ENCODE assay signal across 8 cellular contexts in the genomic region with DNA sequence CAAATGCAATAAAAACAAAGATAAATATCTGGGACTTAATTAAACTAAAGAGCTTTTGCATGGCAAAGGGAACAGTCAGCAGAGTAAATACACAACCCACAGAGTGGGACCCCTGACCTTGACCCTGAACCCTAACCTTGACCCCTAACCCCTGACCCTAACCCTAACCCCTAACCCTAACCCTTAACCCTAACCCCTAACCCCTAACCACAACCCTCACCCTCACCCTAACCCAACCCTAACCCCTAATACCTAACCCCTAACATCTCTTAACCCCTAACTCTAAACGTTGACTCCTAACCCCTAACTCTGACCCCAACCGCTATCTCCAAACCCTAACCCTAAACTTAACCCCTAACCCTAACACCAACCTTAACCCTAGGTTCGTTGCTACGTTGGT.
DNase-seq lines count a peak whose midpoint lies in the region; ATAC-seq, FAIRE-seq and TF ChIP-seq lines count a peak whose summit lies in the region.
"Not testable (repeated sequence)": the region's sequence is repeated elsewhere in the genome, so short reads cannot be mapped to it uniquely, and the experiment has no call there.

No MANE protein-coding gene starts in this region.

- DNase-seq in H9; PC-3; astrocyte (ENCODE audit: low read depth); mammary epithelial cell; glutamatergic neuron; neural crest cell (ENCODE audit: low read depth, low spot score); type B pancreatic cell (ENCODE audit: extremely low spot score, unreplicated experiment): not testable (repeated sequence)

- not testable (repeated sequence) for H3K4me1 ChIP-seq in H9 (ENCODE audit: insufficient read depth, low read length); PC-3 (ENCODE audit: insufficient read depth, low read length); astrocyte (ENCODE audit: insufficient read depth, low read length); mammary epithelial cell (ENCODE audit: insufficient read depth, low read length); liver (ENCODE audit: control insufficient read depth in 4 of 4, insufficient read depth in 4 of 4, low read length in 3 of 4)

- H3K79me2 ChIP-seq in H9 (ENCODE audit: insufficient read depth, low read length); PC-3 (ENCODE audit: low read length); astrocyte (ENCODE audit: insufficient read depth, low read length); mammary epithelial cell (ENCODE audit: insufficient read depth, low read length): not testable (repeated sequence)

- not testable (repeated sequence) for H2BK12ac ChIP-seq in H9 (ENCODE audit: insufficient read length, low read depth, low read length)

- not testable (repeated sequence) for BruUV-seq in PC-3 (replicated peaks; lab: Mats Ljungman, UMichigan); mammary epithelial cell (replicated peaks; lab: Mats Ljungman, UMichigan)

- not testable (repeated sequence) for H3K56ac ChIP-seq in H9 (ENCODE audit: insufficient read length, low read depth, low read length)

- ATAC-seq in PC-3, result not testable (repeated sequence)

- POLR2A ChIA-PET in PC-3 (lab: Charles Lee; ENCODE audit: unreplicated experiment), result not testable (repeated sequence)

- H3K27ac ChIP-seq in H9 (ENCODE audit: insufficient read length, low read depth, low read length); PC-3 (ENCODE audit: low read length); astrocyte (ENCODE audit: low read depth, low read length); mammary epithelial cell (ENCODE audit: insufficient read depth, low read depth, low read length); liver (ENCODE audit: low read depth in 1 of 2, low read length in 2 of 2): not testable (repeated sequence)

- not testable (repeated sequence) for H2AFZ ChIP-seq in H9 (ENCODE audit: low read length); PC-3 (ENCODE audit: low read length); astrocyte (ENCODE audit: low read depth, low read length)
- peak overlapping the region; percentile 88 for H2AFZ ChIP-seq in mammary epithelial cell (ENCODE audit: low read depth, low read length)

- H3K4me3 Mint-ChIP-seq in H9 (peak overlapping the region; percentile 62 to 75; a peak in 2 of 5 replicates), glutamatergic neuron (ENCODE audit: unreplicated experiment) (peak overlapping the region; percentile 65), neural crest cell (peak overlapping the region; percentile 82), type B pancreatic cell (peak overlapping the region; percentile 84)
- not testable (repeated sequence) for H3K4me3 Mint-ChIP-seq in astrocyte (ENCODE audit: unreplicated experiment)

- not testable (repeated sequence) for TF ChIP-seq CTCF in H9 (conservative IDR thresholded peaks at IDR 0.05); PC-3 (conservative IDR thresholded peaks at IDR 0.05; ENCODE audit: low read depth, low read length); astrocyte (IDR thresholded peaks at IDR 0.05; ENCODE audit: insufficient read depth, low read depth, low read length); mammary epithelial cell (conservative IDR thresholded peaks at IDR 0.05 in 1 of 2, IDR thresholded peaks at IDR 0.05 in 1 of 2; ENCODE audit: extremely low read depth in 1 of 2, insufficient read depth in 1 of 2, low read depth in 1 of 2, low read length in 2 of 2); glutamatergic neuron (IDR thresholded peaks at IDR 0.05; ENCODE audit: partially characterized antibody, unreplicated experiment); liver (IDR thresholded peaks at IDR 0.05; ENCODE audit: low read depth, low read length, missing input control); neural crest cell (conservative IDR thresholded peaks at IDR 0.05); type B pancreatic cell (conservative IDR thresholded peaks at IDR 0.05)

- peak overlapping the region; percentile 67 for H3K4me3 ChIP-seq in PC-3 (ENCODE audit: low read length)
- not testable (repeated sequence) for H3K4me3 ChIP-seq in astrocyte (ENCODE audit: insufficient read depth, low read depth, low read length); mammary epithelial cell (replicated peaks in 1 of 3; ENCODE audit: insufficient read depth in 1 of 3, low read depth in 2 of 3, low read length in 3 of 3); liver (ENCODE audit: low read depth in 1 of 3, low read length in 3 of 3)

- FAIRE-seq in astrocyte (lab: Jason Lieb, UNC), result not testable (repeated sequence)

- H4K20me1 ChIP-seq in H9 (ENCODE audit: control insufficient read depth, insufficient read depth, insufficient read length); PC-3 (ENCODE audit: low read length); astrocyte (ENCODE audit: insufficient read depth, low read length); mammary epithelial cell (ENCODE audit: insufficient read depth, low read length): not testable (repeated sequence)

- not testable (repeated sequence) for H3K27me3 ChIP-seq in H9 (ENCODE audit: insufficient read depth, low read length); PC-3 (ENCODE audit: low read length); astrocyte (ENCODE audit: insufficient read depth, low read length); mammary epithelial cell (ENCODE audit: insufficient read depth, low read length); liver (ENCODE audit: control insufficient read depth in 4 of 4, insufficient read depth in 4 of 4, low read length in 3 of 4)

- not testable (repeated sequence) for H3K9me3 ChIP-seq in H9 (ENCODE audit: control insufficient read depth, low read depth, low read length); PC-3 (ENCODE audit: low read length); astrocyte (ENCODE audit: insufficient read depth, low read depth, low read length); mammary epithelial cell (replicated peaks; ENCODE audit: insufficient read depth, low read length); liver (ENCODE audit: control insufficient read depth in 4 of 4, low read length in 3 of 4)

- H3K9ac ChIP-seq in H9 (ENCODE audit: extremely low read depth, insufficient read length, low read length); PC-3 (ENCODE audit: low read length); astrocyte (ENCODE audit: low read length); mammary epithelial cell (ENCODE audit: insufficient read depth, low read length); liver (ENCODE audit: low read depth in 1 of 2, low read length in 2 of 2): not testable (repeated sequence)

- H3K23me2 ChIP-seq in H9 (ENCODE audit: insufficient read length, low read depth, low read length, poor library complexity, severe bottlenecking), result not testable (repeated sequence)

- not testable (repeated sequence) for H4K91ac ChIP-seq in H9 (ENCODE audit: insufficient read length, low read depth, low read length)

- H3K36me3 Mint-ChIP-seq in H9 (ENCODE audit: insufficient read depth in 1 of 3, low read depth in 3 of 3); astrocyte (ENCODE audit: low read depth, unreplicated experiment); glutamatergic neuron (ENCODE audit: unreplicated experiment); neural crest cell (ENCODE audit: low read depth); type B pancreatic cell: not testable (repeated sequence)

- H3F3A ChIP-seq in PC-3 (ENCODE audit: low read length, unreplicated experiment), result not testable (repeated sequence)

- H2BK120ac ChIP-seq in H9 (ENCODE audit: low read depth, low read length, poor library complexity, severe bottlenecking), result not testable (repeated sequence)

- not testable (repeated sequence) for H2BK5ac ChIP-seq in H9 (ENCODE audit: insufficient read length, low read length)

- not testable (repeated sequence) for H2BK20ac ChIP-seq in H9 (ENCODE audit: low read depth, low read length, poor library complexity, severe bottlenecking)

- not testable (repeated sequence) for H3K9me2 ChIP-seq in PC-3 (replicated peaks; ENCODE audit: low read length)

- not testable (repeated sequence) for H3K79me1 ChIP-seq in H9 (ENCODE audit: insufficient read depth, low read depth, low read length, poor library complexity, severe bottlenecking)

- H3K36me3 ChIP-seq in PC-3 (ENCODE audit: low read depth, low read length); astrocyte (ENCODE audit: insufficient read depth, low read length); mammary epithelial cell (ENCODE audit: insufficient read depth, low read length); liver (ENCODE audit: control insufficient read depth in 4 of 4, insufficient read depth in 3 of 4, low read depth in 1 of 4, low read length in 3 of 4): not testable (repeated sequence)

- H2BK15ac ChIP-seq in H9 (ENCODE audit: low read depth, low read length), result not testable (repeated sequence)

- not testable (repeated sequence) for H3K4me1 Mint-ChIP-seq in H9; astrocyte (ENCODE audit: low read depth, unreplicated experiment); glutamatergic neuron (ENCODE audit: low read depth, unreplicated experiment); type B pancreatic cell (ENCODE audit: unreplicated experiment)
- peaks cover 14% of the 10 kb centered on the region for H3K4me1 Mint-ChIP-seq in neural crest cell

- H3K18ac ChIP-seq in H9 (ENCODE audit: insufficient read length, low read depth, low read length), result not testable (repeated sequence)

- H3K23ac ChIP-seq in H9 (ENCODE audit: insufficient read length, low read depth, low read length), result not testable (repeated sequence)

- WGBS in H9 (ENCODE audit: extremely low coverage, insufficient read length, low lambda C conversion rate), result 100% methylated on average over 2 of the region's 4 CpGs
- WGBS in mammary epithelial cell (ENCODE audit: low coverage, missing lambda C conversion rate), result 32% methylated on average over 4 of the region's 4 CpGs
- WGBS in liver, result 42% methylated on average over 4 of the region's 4 CpGs

- CTCF ChIA-PET in PC-3 (lab: Charles Lee); mammary epithelial cell (lab: Charles Lee; ENCODE audit: low non-redundant PET): not testable (repeated sequence)

- not testable (repeated sequence) for H4K5ac ChIP-seq in H9 (ENCODE audit: insufficient read length, low read depth, low read length)

- not testable (repeated sequence) for H3K4me2 ChIP-seq in H9 (ENCODE audit: insufficient read depth, insufficient read length, low read length); mammary epithelial cell (ENCODE audit: insufficient read depth, low read depth, low read length)
- H3K4me2 ChIP-seq in PC-3 (ENCODE audit: low read length), result peak overlapping the region; percentile 81
- H3K4me2 ChIP-seq in astrocyte (ENCODE audit: low read length), result peak overlapping the region; percentile 79

- not testable (repeated sequence) for TF ChIP-seq RAD21 in liver (IDR thresholded peaks at IDR 0.05)

- H2AK5ac ChIP-seq in H9 (ENCODE audit: insufficient read length, low read length), result not testable (repeated sequence)

- dilution Hi-C loops in mammary epithelial cell (cut with HindIII; ENCODE audit: low sequenced_read_pairs), result not testable (repeated sequence)

- not testable (repeated sequence) for H3K9me3 Mint-ChIP-seq in H9; astrocyte (ENCODE audit: unreplicated experiment); glutamatergic neuron (ENCODE audit: unreplicated experiment); neural crest cell; type B pancreatic cell

- in situ Hi-C loops in mammary epithelial cell (cut with MboI; ENCODE audit: low sequenced_read_pairs in 2 of 2), result not testable (repeated sequence)

- not testable (repeated sequence) for H4K8ac ChIP-seq in H9 (replicated peaks; ENCODE audit: insufficient read length, low read depth, low read length)

- H3K27ac Mint-ChIP-seq in H9; astrocyte (ENCODE audit: unreplicated experiment); glutamatergic neuron (ENCODE audit: unreplicated experiment); neural crest cell (ENCODE audit: unreplicated experiment); type B pancreatic cell: not testable (repeated sequence)

- not testable (repeated sequence) for H3T11ph ChIP-seq in H9 (ENCODE audit: low read length)

- H3K14ac ChIP-seq in H9 (ENCODE audit: insufficient read depth, low read length), result not testable (repeated sequence)

- intact Hi-C loops in PC-3 (cut with micrococcal nuclease), result loop anchor here (2.0 to 5.0 kb wide), 2 partner anchors 65 to 86 kb away; a partner anchor contains a TSS
- intact Hi-C loops in mammary epithelial cell (cut with micrococcal nuclease), result not testable (repeated sequence)

- H3K27me3 Mint-ChIP-seq in H9 (ENCODE audit: low read depth), result peaks cover 26% of the 10 kb centered on the region
- not testable (repeated sequence) for H3K27me3 Mint-ChIP-seq in astrocyte (ENCODE audit: low read depth, unreplicated experiment); glutamatergic neuron (ENCODE audit: unreplicated experiment)
- H3K27me3 Mint-ChIP-seq in neural crest cell (ENCODE audit: low read depth), result peaks cover 14% of the 10 kb centered on the region
- peaks cover 12% of the 10 kb centered on the region for H3K27me3 Mint-ChIP-seq in type B pancreatic cell

- H3K4ac ChIP-seq in H9 (ENCODE audit: low read depth, low read length), result not testable (repeated sequence)
